8 cellular contexts compared by ENCODE assay signal in the genomic region with DNA sequence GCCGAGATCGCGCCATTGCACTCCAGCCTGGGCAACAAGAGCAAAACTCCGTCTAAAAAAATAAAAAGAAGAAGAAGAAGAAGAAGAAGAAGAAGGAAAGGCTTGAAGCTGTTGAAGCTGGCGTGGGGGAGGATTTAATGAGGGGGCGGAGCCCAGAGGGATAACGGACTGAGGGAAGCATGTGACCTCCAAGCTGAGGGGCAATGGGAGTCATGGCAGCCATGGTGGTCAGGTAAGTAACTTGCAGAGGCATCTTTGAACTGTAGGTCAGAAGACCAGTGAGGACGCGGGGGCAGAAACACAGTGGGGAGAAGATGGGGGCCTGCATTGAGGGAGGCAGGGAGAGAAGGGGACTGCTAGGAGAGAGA. TPM values are rescaled to one million over a fixed set of nuclear protein-coding genes. Genes with fewer than 3 reads are reported as not detected.
A peak's percentile ranks its signal among the peaks of the same experiment; 100 is the strongest.
DNase-seq lines count a peak whose midpoint lies in the region; ATAC-seq and TF ChIP-seq lines count a peak whose summit lies in the region.

No MANE protein-coding gene starts in this region.

- H3K4ac ChIP-seq in IMR-90 (ENCODE audit: low read depth, low read length), result peak overlapping the region; percentile 24

- peak overlapping the region in 1 of 2 experiments; percentile 29; a peak in 1 of 4 replicates for H4K8ac ChIP-seq in IMR-90 (ENCODE audit: low read depth in 2 of 2, low read length in 2 of 2)

- peaks cover 35% of the 10 kb centered on the region for H3K27me3 Mint-ChIP-seq in WTC11 (ENCODE audit: low read depth)

- H2BK20ac ChIP-seq in IMR-90 (ENCODE audit: low read depth, low read length), result no peak overlapping the region

- no peak overlapping the region for H4K91ac ChIP-seq in IMR-90 (ENCODE audit: insufficient read depth, low read depth, low read length)

- TF ChIP-seq POLR2A in IMR-90 (IDR thresholded peaks at IDR 0.05; ENCODE audit: low read depth, low read length) (no peak), testis (IDR thresholded peaks at IDR 0.05) (no peak)

- peak; percentile 2 for ATAC-seq in IMR-90 (ENCODE audit: low read depth)
- peak; percentile 21 for ATAC-seq in WTC11
- no peak for ATAC-seq in upper lobe of right lung
- ATAC-seq in HG02840 (IDR thresholded peaks at IDR 0.05; ENCODE audit: low FRiP score, unreplicated experiment), result no peak

- in situ Hi-C loops in IMR-90 (cut with MboI; ENCODE audit: low sequenced_read_pairs), result no loop called here

- H3K36me3 ChIP-seq in IMR-90 (ENCODE audit: control insufficient read depth, insufficient read depth, low read length) (no peaks in the 10 kb centered on the region), iPS DF 6.9 (ENCODE audit: control insufficient read depth, insufficient read depth, low read length) (no peaks in the 10 kb centered on the region), upper lobe of right lung (no peaks in the 10 kb centered on the region), testis (ENCODE audit: low read depth, missing control alignments) (no peaks in the 10 kb centered on the region)

- H2AFZ ChIP-seq in IMR-90 (replicated peaks; ENCODE audit: low read length, poor library complexity), result peak overlapping the region; percentile 85

- CTCF ChIA-PET in IMR-90 (lab: Yijun Ruan, JAX), result interaction anchor here (0.6 to 1.3 kb wide), 6 partner anchors 13 to 140 kb away, joined by 3 to 6 read pairs (median 3); no protein-coding TSS in a partner anchor
- CTCF ChIA-PET in WTC11 (lab: Charles Lee), result interaction anchor here (0.6 to 3.5 kb wide), 15 partner anchors 13 to 222 kb away, joined by 3 to 36 read pairs (median 4); partner anchors contain the start of genes CCDC9, NPAS1 and TMEM160

- BruUV-seq in IMR-90 (replicated peaks; lab: Mats Ljungman, UMichigan), result no TSS peak

- no peak overlapping the region for H2BK15ac ChIP-seq in IMR-90 (ENCODE audit: low read depth, low read length)

- no peak overlapping the region for H3K56ac ChIP-seq in IMR-90 (ENCODE audit: extremely low read depth, insufficient read depth, low read length)

- POLR2A ChIA-PET in IMR-90 (lab: Charles Lee; ENCODE audit: unreplicated experiment) (no interaction called here), WTC11 (lab: Charles Lee) (interaction anchor here (0.9 kb wide), 2 partner anchors 13 to 184 kb away, joined by 3 to 5 read pairs; partner anchors contain the start of gene AP2S1)

- H3K36me3 Mint-ChIP-seq in WTC11, result no peaks in the 10 kb centered on the region

- peak overlapping the region; percentile 74 for H3K4me2 ChIP-seq in IMR-90 (ENCODE audit: low read depth, low read length)

- intact Hi-C loops in IMR-90 (cut with micrococcal nuclease), result loop anchor here (1.0 to 5.0 kb wide), 2 partner anchors 77 to 90 kb away; partner anchors contain the start of gene ZC3H4
- intact Hi-C loops in upper lobe of right lung (cut with DNase I), result no loop called here
- intact Hi-C loops in testis (cut with DNase I; ENCODE audit: low total_unique reads), result no loop called here

- H3K27me3 ChIP-seq in IMR-90 (ENCODE audit: control insufficient read depth, insufficient read depth, low read length) (no peaks in the 10 kb centered on the region), iPS DF 6.9 (ENCODE audit: control insufficient read depth, insufficient read depth, low read length) (no peaks in the 10 kb centered on the region), upper lobe of right lung (peaks cover 14% of the 10 kb centered on the region), testis (no peaks in the 10 kb centered on the region)

- peak overlapping the region; percentile 88 for H3K4me3 Mint-ChIP-seq in WTC11

- no peak overlapping the region for H3K23ac ChIP-seq in IMR-90 (ENCODE audit: low read depth, low read length)

- DNase-seq in COR-L47 (lab: John Stamatoyannopoulos, UW) (peak; percentile 22), IMR-90 (no peak), WTC11 (ENCODE audit: low spot score) (peak; percentile 56), iPS DF 6.9 (ENCODE audit: low read depth, low spot score) (no peak), upper lobe of right lung (no peak), dermis blood vessel endothelial cell (no peak), testis (no peak)

- H2BK120ac ChIP-seq in IMR-90 (ENCODE audit: low read depth, low read length), result peak overlapping the region; percentile 39; the same call in 1 of the 2 replicates

- peak overlapping the region; percentile 28; the same call in 1 of the 2 replicates for H3K18ac ChIP-seq in IMR-90 (ENCODE audit: low read depth, low read length)

- H3K4me1 ChIP-seq in IMR-90 (ENCODE audit: control insufficient read depth, insufficient read depth, low read length), result peaks cover 2% of the 10 kb centered on the region
- no peaks in the 10 kb centered on the region for H3K4me1 ChIP-seq in iPS DF 6.9 (ENCODE audit: control insufficient read depth, insufficient read depth, low read length)
- peaks cover 6% of the 10 kb centered on the region for H3K4me1 ChIP-seq in upper lobe of right lung
- H3K4me1 ChIP-seq in testis, result peaks cover 12% of the 10 kb centered on the region

- H2AK9ac ChIP-seq in IMR-90 (replicated peaks; ENCODE audit: low read depth, low read length, poor library complexity), result no peak overlapping the region

- H3K4me3 ChIP-seq in IMR-90 (ENCODE audit: insufficient read depth, low read depth, low read length), result no peak overlapping the region; the same call in 1 of the 2 replicates
- H3K4me3 ChIP-seq in iPS DF 6.9 (ENCODE audit: low read length), result peak overlapping the region; percentile 15; the same call in 1 of the 2 replicates
- H3K4me3 ChIP-seq in upper lobe of right lung, result peak overlapping the region; percentile 51
- peak overlapping the region in 1 of 2 donors; percentile 43 for H3K4me3 ChIP-seq in testis

- H3K9ac ChIP-seq in IMR-90 (ENCODE audit: low read depth, low read length), result no peak overlapping the region

- H3K9me3 ChIP-seq in IMR-90 (ENCODE audit: control insufficient read depth, insufficient read depth, low read length) (no peaks in the 10 kb centered on the region), iPS DF 6.9 (ENCODE audit: control insufficient read depth, insufficient read depth, low read length) (no peaks in the 10 kb centered on the region), upper lobe of right lung (no peaks in the 10 kb centered on the region), testis (no peaks in the 10 kb centered on the region)

- peak overlapping the region; percentile 87 for H3K27ac Mint-ChIP-seq in WTC11

- H3K4me1 Mint-ChIP-seq in WTC11, result peaks cover 18% of the 10 kb centered on the region

- TF ChIP-seq CTCF in IMR-90 (conservative IDR thresholded peaks at IDR 0.05; ENCODE audit: low read depth, low read length) (no peak), WTC11 (IDR thresholded peaks at IDR 0.05) (no peak), upper lobe of right lung (IDR thresholded peaks at IDR 0.05) (no peak), testis (IDR thresholded peaks at IDR 0.05) (no peak)

- no peak for TF ChIP-seq RAD21 in IMR-90 (IDR thresholded peaks at IDR 0.05; ENCODE audit: low read length)

- H3K9me3 Mint-ChIP-seq in WTC11, result no peaks in the 10 kb centered on the region

- dilution Hi-C loops in IMR-90 (cut with HindIII; ENCODE audit: low sequenced_read_pairs, unreplicated experiment), result no loop called here

- H3K79me1 ChIP-seq in IMR-90 (ENCODE audit: low read depth in 1 of 2, low read length in 2 of 2), result no peaks in the 10 kb centered on the region

- 49% methylated on average over 9 of the region's 9 CpGs; no CpG with 5 or more reads in 1 of the 2 experiments for WGBS in IMR-90 (ENCODE audit: extremely low coverage in 2 of 2, insufficient read length in 1 of 2), 2 experiments
- WGBS in iPS DF 6.9 (ENCODE audit: insufficient coverage, insufficient read length), result no CpG with 5 or more reads among the region's 9 CpGs
- 17% methylated on average over 9 of the region's 9 CpGs for WGBS in testis, 2 donors

- peak overlapping the region; percentile 24 for H2BK5ac ChIP-seq in IMR-90 (ENCODE audit: low read depth, low read length, poor library complexity, severe bottlenecking)

- H3K27ac ChIP-seq in IMR-90 (ENCODE audit: insufficient read depth, low read length), result no peak overlapping the region
- no peak overlapping the region for H3K27ac ChIP-seq in iPS DF 6.9 (ENCODE audit: low read length)
- H3K27ac ChIP-seq in upper lobe of right lung, result no peak overlapping the region
- H3K27ac ChIP-seq in testis, result no peak overlapping the region

- H3K9me1 ChIP-seq in IMR-90 (ENCODE audit: insufficient read depth, low read length), result peaks cover 5% of the 10 kb centered on the region; the same call in 1 of the 2 replicates

- H3K14ac ChIP-seq in IMR-90 (replicated peaks; ENCODE audit: low read depth, low read length), result peak overlapping the region; percentile 23; the same call in 1 of the 2 replicates

- no peaks in the 10 kb centered on the region for H4K20me1 ChIP-seq in IMR-90 (ENCODE audit: insufficient read depth, low read length)

- H4K5ac ChIP-seq in IMR-90 (ENCODE audit: low read depth, low read length), result no peak overlapping the region

- H2AK5ac ChIP-seq in IMR-90 (ENCODE audit: low read depth, low read length), result peak overlapping the region; percentile 35; the same call in 1 of the 2 replicates

TF ChIP-seq in IMR-90, 13 proteins besides CTCF, POLR2A, EP300 and RAD21 (continues in another document):
- TF ChIP-seq SMC3 (IDR thresholded peaks at IDR 0.05; ENCODE audit: low read depth, low read length) (no peak), MAZ (IDR thresholded peaks at IDR 0.05; ENCODE audit: borderline replicate concordance, low read depth, low read length) (no peak), CHD1 (IDR thresholded peaks at IDR 0.05; ENCODE audit: low read depth, low read length) (no peak)

RNA-seq across cellular contexts. Expression of gene TMEM160, which starts 13.3 kb away (rescaled TPM):
- total RNA-seq in IMR-90 (2012; rRNA removed) (9.2 and 10.6 TPM in 2 replicates), WTC11 (2021) (86.2 to 90.3 TPM (median 87.8 TPM) in 3 replicates), upper lobe of right lung (28.0 TPM), dermis blood vessel endothelial cell (18.8 and 30.6 TPM in 2 replicates), testis (10 to 100 TPM; 28.1 to 28.7 TPM)
- polyA plus RNA-seq in IMR-90 (2012; rRNA removed) (25.7 and 48.9 TPM in 2 replicates), testis (ENCODE audit: insufficient read depth, low read depth, low replicate concordance) (7.1 TPM)
- 61.5 and 62.1 TPM in 2 replicates for polyA plus RNA-seq in IMR-90 (2012; cell fraction: cytosol; rRNA removed)
- 7.7 and 30.6 TPM in 2 replicates for polyA plus RNA-seq in IMR-90 (2012; cell fraction: nucleus; rRNA removed; ENCODE audit: low replicate concordance)

RNA-seq across cellular contexts. Expression of gene NPAS1, which starts 15.5 kb away (rescaled TPM):
- total RNA-seq in IMR-90 (2012; rRNA removed), result 0.36 and 0.56 TPM in 2 replicates
- 5.7 and 7.4 TPM in 2 replicates for polyA plus RNA-seq in IMR-90 (2012; rRNA removed)
- polyA plus RNA-seq in IMR-90 (2012; cell fraction: cytosol; rRNA removed), result 6.7 and 7.2 TPM in 2 replicates
- polyA plus RNA-seq in IMR-90 (2012; cell fraction: nucleus; rRNA removed; ENCODE audit: low replicate concordance), result 6.1 and 23.6 TPM in 2 replicates
- total RNA-seq in WTC11 (2021), result 6.8 to 11.1 TPM (median 10.3 TPM) in 3 replicates
- 1.3 TPM for total RNA-seq in upper lobe of right lung
- total RNA-seq in dermis blood vessel endothelial cell, result 0.05 and 0.17 TPM in 2 replicates
- total RNA-seq in testis, result 1 to 10 TPM; 1.1 to 2.5 TPM
- polyA plus RNA-seq in testis (ENCODE audit: insufficient read depth, low read depth, low replicate concordance), result 1.1 TPM

Comparison
In these comparisons a context has a peak if more than half of its experiments do, and no peak if none do; other contexts are left out.
1. DNase-seq: peak in COR-L47 (single experiment) and WTC11 (single experiment); none in IMR-90 (single experiment), iPS DF 6.9 (single experiment), upper lobe of right lung (single experiment), dermis blood vessel endothelial cell (single experiment) and testis (single experiment).
2. ATAC-seq: peak in IMR-90 (single experiment) and WTC11 (single experiment); none in upper lobe of right lung (single experiment) and HG02840 (single experiment).